In the genomic region with DNA sequence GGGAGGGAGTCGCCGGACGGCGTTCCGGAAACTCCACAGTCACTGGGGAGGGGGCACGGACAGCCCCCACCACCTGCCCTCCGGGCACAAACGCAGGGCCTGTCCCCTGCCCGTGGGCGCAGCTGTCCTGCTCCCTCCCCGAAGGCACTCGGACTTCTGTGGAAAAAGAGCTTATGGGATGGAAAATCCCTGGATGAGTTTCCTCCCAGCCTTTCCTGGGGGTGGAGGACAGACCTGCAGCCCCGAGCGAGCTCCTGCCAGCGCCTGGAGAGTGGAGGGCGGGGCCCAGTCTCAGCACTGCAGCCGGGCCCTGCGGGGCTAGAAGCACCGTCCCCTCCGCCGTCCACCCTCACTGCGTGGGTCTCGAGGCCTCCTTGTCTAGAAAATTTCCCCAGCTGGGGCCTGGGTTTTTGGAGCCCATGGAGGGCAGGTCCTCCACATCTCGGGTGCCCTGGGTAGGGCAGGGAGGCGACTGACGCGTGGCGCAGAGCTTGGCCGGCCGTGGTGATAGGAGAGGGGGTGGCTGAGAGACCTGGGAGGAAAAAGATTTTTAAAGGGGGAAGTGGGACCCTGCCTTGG, we compare ENCODE assay signal across 11 cellular contexts. TPM values are rescaled to one million over a fixed set of nuclear protein-coding genes. Genes with fewer than 3 reads are reported as not detected.
DNase-seq lines count a peak whose midpoint lies in the region; TF ChIP-seq lines count a peak whose summit lies in the region.
"Had no signal": no experiment of that assay in that cellular context is flagged by ENCODE, and none has a peak within 500 bp of the region (broad histone marks: within the 10 kb centered on the region; RNA-seq: fewer than 3 reads in every experiment).

No MANE protein-coding gene starts in this region.

- H3K4me1 Mint-ChIP-seq in activated T-cell treated with anti-CD3 and anti-CD28 coated beads, Interleukin-2, amount 50 U/mL, for 24 hours (ENCODE audit: low read depth), result peaks cover 38% of the 10 kb centered on the region
- H3K4me1 Mint-ChIP-seq in endothelial cell (ENCODE audit: unreplicated experiment), result peaks cover 14% of the 10 kb centered on the region

- no peak overlapping the region for H3K4me3 Mint-ChIP-seq in activated T-cell treated with anti-CD3 and anti-CD28 coated beads, Interleukin-2, amount 50 U/mL, for 24 hours
- H3K4me3 Mint-ChIP-seq in endothelial cell (ENCODE audit: unreplicated experiment), result peak overlapping the region; percentile 80

- H3K36me3 Mint-ChIP-seq in activated T-cell treated with anti-CD3 and anti-CD28 coated beads, Interleukin-2, amount 50 U/mL, for 24 hours (ENCODE audit: low read depth), result no peaks in the 10 kb centered on the region
- no peaks in the 10 kb centered on the region for H3K36me3 Mint-ChIP-seq in endothelial cell (ENCODE audit: low read depth, unreplicated experiment)

- no peak for TF ChIP-seq CTCF in endothelial cell (IDR thresholded peaks at IDR 0.05; ENCODE audit: unreplicated experiment)

- WGBS in urinary bladder, result 17% methylated on average over 30 of the region's 30 CpGs

- peaks cover 47% of the 10 kb centered on the region for H3K27me3 ChIP-seq in mucosa of stomach (ENCODE audit: control insufficient read depth, insufficient read depth, low read length)
- H3K27me3 ChIP-seq in effector memory CD4-positive, alpha-beta T cell (replicated peaks; ENCODE audit: control insufficient read depth, insufficient read depth, low read length, poor library complexity, severe bottlenecking), result peaks cover 36% of the 10 kb centered on the region

- no peak overlapping the region for H3K27ac Mint-ChIP-seq in activated T-cell treated with anti-CD3 and anti-CD28 coated beads, Interleukin-2, amount 50 U/mL, for 24 hours
- H3K27ac Mint-ChIP-seq in endothelial cell (ENCODE audit: unreplicated experiment), result no peak overlapping the region

- H3K27ac ChIP-seq in urinary bladder (ENCODE audit: low read depth), result peak overlapping the region; percentile 81
- no peak overlapping the region for H3K27ac ChIP-seq in effector memory CD4-positive, alpha-beta T cell (ENCODE audit: insufficient read depth, low read length, poor library complexity, severe bottlenecking)
- H3K27ac ChIP-seq: C4-2B had no signal

- H3K4me3 ChIP-seq in mucosa of stomach (ENCODE audit: low read length) (no peak overlapping the region), urinary bladder (ENCODE audit: low read depth, low read length) (no peak overlapping the region)
- H3K4me3 ChIP-seq in effector memory CD4-positive, alpha-beta T cell (ENCODE audit: insufficient read depth, low read depth, low read length, poor library complexity, severe bottlenecking), result no peak overlapping the region

- H3K4me1 ChIP-seq in mucosa of stomach (ENCODE audit: control insufficient read depth, insufficient read depth, low read length), result peaks cover 31% of the 10 kb centered on the region
- no peaks in the 10 kb centered on the region for H3K4me1 ChIP-seq in urinary bladder (ENCODE audit: insufficient read depth)
- H3K4me1 ChIP-seq in effector memory CD4-positive, alpha-beta T cell (ENCODE audit: control insufficient read depth, insufficient read depth, low read length, poor library complexity, severe bottlenecking), result peaks cover 34% of the 10 kb centered on the region

- peak; percentile 40 for DNase-seq in activated T-cell treated with anti-CD3 and anti-CD28 coated beads, Interleukin-2, amount 50 U/mL, for 24 hours
- no peak for DNase-seq in activated T-cell treated with anti-CD3 and anti-CD28 coated beads, Interleukin-2, amount 50 U/mL, for 48 hours
- peak; percentile 9 for DNase-seq in endothelial cell (ENCODE audit: low spot score)
- no peak for DNase-seq in T-helper 9 cell
- no peak for DNase-seq in effector memory CD4-positive, alpha-beta T cell
- DNase-seq in NCI-H526 (lab: John Stamatoyannopoulos, UW), result no peak
- DNase-seq: amniotic stem cell had no signal

- H3K27me3 Mint-ChIP-seq in activated T-cell treated with anti-CD3 and anti-CD28 coated beads, Interleukin-2, amount 50 U/mL, for 24 hours, result peaks cover 40% of the 10 kb centered on the region
- H3K27me3 Mint-ChIP-seq in endothelial cell (ENCODE audit: unreplicated experiment), result peaks cover 3% of the 10 kb centered on the region

- H3K36me3 ChIP-seq in mucosa of stomach (ENCODE audit: control insufficient read depth, insufficient read depth, low read length), result no peaks in the 10 kb centered on the region
- no peaks in the 10 kb centered on the region for H3K36me3 ChIP-seq in urinary bladder (ENCODE audit: insufficient read depth)
- no peaks in the 10 kb centered on the region for H3K36me3 ChIP-seq in effector memory CD4-positive, alpha-beta T cell (ENCODE audit: control insufficient read depth, insufficient read depth, low read length)

- peak overlapping the region; percentile 68 for H3K9ac ChIP-seq in mucosa of stomach (ENCODE audit: low read length)

- H3K9me3 ChIP-seq in mucosa of stomach (ENCODE audit: control insufficient read depth, low read length), result no peaks in the 10 kb centered on the region
- H3K9me3 ChIP-seq in effector memory CD4-positive, alpha-beta T cell (ENCODE audit: control insufficient read depth, low read length), result no peaks in the 10 kb centered on the region

- no peaks in the 10 kb centered on the region for H3K9me3 Mint-ChIP-seq in activated T-cell treated with anti-CD3 and anti-CD28 coated beads, Interleukin-2, amount 50 U/mL, for 24 hours
- H3K9me3 Mint-ChIP-seq in endothelial cell (ENCODE audit: unreplicated experiment), result no peaks in the 10 kb centered on the region

RNA-seq across cellular contexts. Expression of gene COL6A1, which starts 6.5 kb away (rescaled TPM):
- total RNA-seq in endothelial cell (ENCODE audit: unreplicated experiment), result 65.5 TPM
- total RNA-seq in urinary bladder, result 678 TPM
- polyA plus RNA-seq in urinary bladder, result 1,050 TPM
- total RNA-seq: OCI-LY7 had no signal

Comparison
In these comparisons a context has a peak if more than half of its experiments do, and no peak if none do; other contexts are left out.
1. DNase-seq: peak in activated T-cell treated with anti-CD3 and anti-CD28 coated beads, Interleukin-2, amount 50 U/mL, for 24 hours (single experiment) and endothelial cell (single experiment); none in activated T-cell treated with anti-CD3 and anti-CD28 coated beads, Interleukin-2, amount 50 U/mL, for 48 hours (0 of 2), T-helper 9 cell (single experiment), effector memory CD4-positive, alpha-beta T cell (0 of 3) and NCI-H526 (0 of 2).
2. RNA of gene COL6A1, which starts 6.5 kb away (total RNA-seq): 678 TPM in urinary bladder (single experiment); 65.5 TPM in endothelial cell (single experiment); every median in the first group is over 10 times any median in the second.